ENCODE assay signal across 24 cellular contexts in genomic region chr9:99464568-99464967, GRCh38.
"Had no signal": no experiment of that assay in that cellular context is flagged by ENCODE, and none has a peak within 500 bp of the region (broad histone marks: within the 10 kb centered on the region; RNA-seq: fewer than 3 reads in every experiment).

No MANE protein-coding gene starts in this region.

- H3K36me3 ChIP-seq: colonic mucosa, gastrocnemius medialis, heart right ventricle, left ventricle myocardium inferior, lower lobe of right lung, neutrophil, pancreas, stomach, tibial nerve, upper lobe of right lung, uterus had no signal

- H3K9me3 Mint-ChIP-seq: natural killer cell; stimulated activated effector memory CD8-positive, alpha-beta T cell treated with anti-CD3 and anti-CD28 coated beads, Interleukin-12 subunit alpha, Interleukin-12 subunit beta, amount 100 ng/mL, for 72 hours had no signal

- H3K4me1 ChIP-seq: colonic mucosa, left ventricle myocardium inferior, lower lobe of right lung, pancreas, testis, tibial nerve had no signal

- H3K27me3 ChIP-seq: colonic mucosa, gastrocnemius medialis, heart right ventricle, neutrophil, pancreas, stomach, testis, tibial nerve, upper lobe of right lung, uterus had no signal

- H3K4me1 Mint-ChIP-seq: natural killer cell; stimulated activated effector memory CD8-positive, alpha-beta T cell treated with anti-CD3 and anti-CD28 coated beads, Interleukin-12 subunit alpha, Interleukin-12 subunit beta, amount 100 ng/mL, for 72 hours had no signal

- H3K27me3 Mint-ChIP-seq: progenitor cell of endocrine pancreas had no signal

- H3K4me3 ChIP-seq: colonic mucosa, gastrocnemius medialis, heart right ventricle, left ventricle myocardium inferior, lower lobe of right lung, pancreas, stomach, testis, tibial nerve, upper lobe of right lung, uterus had no signal

- DNase-seq: colonic mucosa; effector CD8-positive, alpha-beta T cell; endodermal cell; foreskin fibroblast; gastrocnemius medialis; heart right ventricle; left colon; left ventricle myocardium inferior; lower lobe of right lung; natural killer cell; pancreas; stimulated activated CD4-positive, alpha-beta T cell treated with anti-CD3 and anti-CD28 coated beads, Interleukin-2, amount 100 ng/mL, for 24 hours; stimulated activated CD4-positive, alpha-beta T cell treated with anti-CD3 and anti-CD28 coated beads, Interleukin-4, amount 100 ng/mL, for 24 hours; stimulated activated naive CD4-positive, alpha-beta T cell treated with Interleukin-2 at 50 U/mL for 16 hours; stomach; testis; upper lobe of right lung had no signal

- H3K36me3 Mint-ChIP-seq: natural killer cell; stimulated activated effector memory CD8-positive, alpha-beta T cell treated with anti-CD3 and anti-CD28 coated beads, Interleukin-12 subunit alpha, Interleukin-12 subunit beta, amount 100 ng/mL, for 72 hours had no signal

- H3K27ac Mint-ChIP-seq: dendritic cell treated with granulocyte-macrophage colony-stimulating factor and Interleukin-4, amounts not matched to agents 40 ng/mL and 50 ng/mL, for 4 days; endodermal cell; natural killer cell; progenitor cell of endocrine pancreas; stimulated activated effector memory CD8-positive, alpha-beta T cell treated with anti-CD3 and anti-CD28 coated beads, Interleukin-12 subunit alpha, Interleukin-12 subunit beta, amount 100 ng/mL, for 72 hours had no signal

- H3K4me3 Mint-ChIP-seq: dendritic cell treated with granulocyte-macrophage colony-stimulating factor and Interleukin-4, amounts not matched to agents 40 ng/mL and 50 ng/mL, for 4 days; endodermal cell; natural killer cell; stimulated activated effector memory CD8-positive, alpha-beta T cell treated with anti-CD3 and anti-CD28 coated beads, Interleukin-12 subunit alpha, Interleukin-12 subunit beta, amount 100 ng/mL, for 72 hours had no signal

- H3K9me3 ChIP-seq: colonic mucosa, gastrocnemius medialis, lower lobe of right lung, neutrophil, pancreas, stomach, testis, upper lobe of right lung, uterus had no signal

- H3K27ac ChIP-seq: colonic mucosa, epithelial cell of prostate, gastrocnemius medialis, heart right ventricle, left ventricle myocardium inferior, lower lobe of right lung, neutrophil, pancreas, testis, tibial nerve, upper lobe of right lung had no signal
